In the genomic region with DNA sequence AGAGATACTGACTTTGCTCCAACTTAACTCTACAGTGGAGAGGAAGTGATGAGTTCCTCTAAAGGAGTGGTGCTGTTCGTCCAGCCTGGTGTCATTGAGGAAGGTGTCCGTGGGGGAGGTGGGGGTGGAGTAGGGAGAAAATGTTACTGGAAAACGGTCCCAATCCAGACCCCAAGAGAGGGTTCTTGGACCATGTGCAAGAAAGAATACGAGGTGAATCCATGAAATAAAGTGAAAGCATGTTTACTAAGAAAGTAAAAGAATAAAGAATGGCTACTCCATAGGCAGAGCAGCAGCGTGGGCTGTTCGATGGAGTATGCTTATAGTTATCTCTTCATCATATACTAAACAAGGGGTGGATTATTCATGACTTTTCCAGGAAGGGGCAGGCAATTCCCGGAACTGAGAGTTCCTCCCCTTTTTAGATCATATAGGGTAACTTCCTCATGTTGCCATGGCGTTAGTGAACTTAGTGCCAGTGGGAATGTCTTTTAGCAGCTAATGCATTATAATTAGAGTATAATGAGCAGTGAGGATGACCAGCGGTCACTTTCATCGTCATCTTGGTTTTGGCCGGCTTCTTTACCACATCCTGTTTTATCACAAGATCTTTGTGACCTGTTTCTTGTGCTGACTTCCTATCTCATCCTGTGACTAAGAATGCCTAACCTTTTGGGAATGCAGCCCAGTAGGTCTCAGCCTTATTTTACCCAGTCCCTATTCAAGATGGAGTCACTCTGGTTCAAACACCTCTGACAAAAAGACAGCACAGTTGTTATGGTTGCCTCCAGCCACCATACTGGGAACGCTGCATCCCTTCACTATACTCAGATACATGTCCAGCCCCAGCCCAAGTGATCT, we compare ENCODE assay signal across 8 cellular contexts. TPM values are rescaled to one million over a fixed set of nuclear protein-coding genes. Genes with fewer than 3 reads are reported as not detected.
A peak's percentile ranks its signal among the peaks of the same experiment; 100 is the strongest.
DNase-seq lines count a peak whose midpoint lies in the region; ATAC-seq and TF ChIP-seq lines count a peak whose summit lies in the region.

No MANE protein-coding gene starts in this region.

- H4K91ac ChIP-seq in H9 (ENCODE audit: insufficient read length, low read depth, low read length): no peak overlapping the region

- 39 to 66% methylated on average over 12 of the region's 12 CpGs for WGBS in sigmoid colon, 2 donors
- WGBS in H9 (ENCODE audit: extremely low coverage, insufficient read length, low lambda C conversion rate): no CpG with 5 or more reads among the region's 12 CpGs

- no peak overlapping the region for H2BK120ac ChIP-seq in H9 (ENCODE audit: low read depth, low read length, poor library complexity, severe bottlenecking)

- H3K4me1 Mint-ChIP-seq in activated CD8-positive, alpha-beta memory T cell treated with anti-CD3 and anti-CD28 coated beads, Interleukin-2, amount 10 ng/mL, durations not matched to agents 7 days and 5 days: peaks cover 26% of the 10 kb centered on the region
- H3K4me1 Mint-ChIP-seq in H9: peaks cover 10 to 16% of the 10 kb centered on the region in 2 experiments

- no peak overlapping the region for H3K56ac ChIP-seq in H9 (ENCODE audit: insufficient read length, low read depth, low read length)

- TF ChIP-seq EP300 in sigmoid colon (IDR thresholded peaks at IDR 0.05): no peak

- H3K9ac ChIP-seq in H9 (ENCODE audit: extremely low read depth, insufficient read length, low read length): no peak overlapping the region

- no peak for TF ChIP-seq POLR2A in sigmoid colon (IDR thresholded peaks at IDR 0.05)

- peaks cover 24% of the 10 kb centered on the region for H3K27me3 Mint-ChIP-seq in activated CD8-positive, alpha-beta memory T cell treated with anti-CD3 and anti-CD28 coated beads, Interleukin-2, amount 10 ng/mL, durations not matched to agents 7 days and 5 days
- H3K27me3 Mint-ChIP-seq in H9 (ENCODE audit: low read depth): peaks cover 80% of the 10 kb centered on the region

- H3K23me2 ChIP-seq in H9 (ENCODE audit: insufficient read length, low read depth, low read length, poor library complexity, severe bottlenecking): no peaks in the 10 kb centered on the region

- H4K8ac ChIP-seq in H9 (replicated peaks; ENCODE audit: insufficient read length, low read depth, low read length): no peak overlapping the region

- H3K4me1 ChIP-seq in sigmoid colon (peaks cover 0 to 3% (median 0%) of the 10 kb centered on the region in 4 donors), H9 (ENCODE audit: insufficient read depth, low read length) (peaks cover 5% of the 10 kb centered on the region; the same call in 1 of the 2 replicates)

- peak; percentile 84 for ATAC-seq in activated CD8-positive, alpha-beta memory T cell treated with anti-CD3 and anti-CD28 coated beads, Interleukin-2, amount 10 ng/mL, durations not matched to agents 7 days and 5 days
- ATAC-seq in left cardiac atrium: peak; percentile 19 to 75
- no peak for ATAC-seq in GM19328 (IDR thresholded peaks at IDR 0.05; ENCODE audit: unreplicated experiment)

- H3K9me3 ChIP-seq in MG63: no peaks in the 10 kb centered on the region
- H3K9me3 ChIP-seq in sigmoid colon: no peaks in the 10 kb centered on the region
- no peaks in the 10 kb centered on the region for H3K9me3 ChIP-seq in H9 (ENCODE audit: control insufficient read depth, low read depth, low read length)

- no peaks in the 10 kb centered on the region for H3K79me1 ChIP-seq in H9 (ENCODE audit: insufficient read depth, low read depth, low read length, poor library complexity, severe bottlenecking)

- H3K4me3 Mint-ChIP-seq in activated CD8-positive, alpha-beta memory T cell treated with anti-CD3 and anti-CD28 coated beads, Interleukin-2, amount 10 ng/mL, durations not matched to agents 7 days and 5 days: peak overlapping the region; percentile 51
- H3K4me3 Mint-ChIP-seq in H9: no peak overlapping the region

- no peak overlapping the region for H2BK12ac ChIP-seq in H9 (ENCODE audit: insufficient read length, low read depth, low read length)

- no peaks in the 10 kb centered on the region for H3K27me3 ChIP-seq in MG63
- no peaks in the 10 kb centered on the region for H3K27me3 ChIP-seq in sigmoid colon
- H3K27me3 ChIP-seq in H9 (ENCODE audit: insufficient read depth, low read length): peaks cover 2% of the 10 kb centered on the region; the same call in 1 of the 2 replicates

- H3K18ac ChIP-seq in H9 (ENCODE audit: insufficient read length, low read depth, low read length): no peak overlapping the region

- H3K9me3 Mint-ChIP-seq in activated CD8-positive, alpha-beta memory T cell treated with anti-CD3 and anti-CD28 coated beads, Interleukin-2, amount 10 ng/mL, durations not matched to agents 7 days and 5 days (ENCODE audit: low read depth): no peaks in the 10 kb centered on the region
- H3K9me3 Mint-ChIP-seq in H9: no peaks in the 10 kb centered on the region

- H3K14ac ChIP-seq in H9 (ENCODE audit: insufficient read depth, low read length): no peak overlapping the region

- intact Hi-C loops in left cardiac atrium (cut with DNase I): no loop called here
- intact Hi-C loops in sigmoid colon (cut with DNase I): no loop called here

- H4K5ac ChIP-seq in H9 (ENCODE audit: insufficient read length, low read depth, low read length): no peak overlapping the region

- H2AFZ ChIP-seq in H9 (ENCODE audit: low read length): no peak overlapping the region

- H3K4me3 ChIP-seq in MG63 (no peak overlapping the region), sigmoid colon (no peak overlapping the region)

- TF ChIP-seq CTCF in sigmoid colon (IDR thresholded peaks at IDR 0.05): no peak
- TF ChIP-seq CTCF in H9 (conservative IDR thresholded peaks at IDR 0.05): no peak

- H4K20me1 ChIP-seq in H9 (ENCODE audit: control insufficient read depth, insufficient read depth, insufficient read length): no peaks in the 10 kb centered on the region

- H3K27ac Mint-ChIP-seq in activated CD8-positive, alpha-beta memory T cell treated with anti-CD3 and anti-CD28 coated beads, Interleukin-2, amount 10 ng/mL, durations not matched to agents 7 days and 5 days: peak overlapping the region; percentile 77
- H3K27ac Mint-ChIP-seq in H9: no peak overlapping the region

- H2BK20ac ChIP-seq in H9 (ENCODE audit: low read depth, low read length, poor library complexity, severe bottlenecking): no peak overlapping the region

- H3K23ac ChIP-seq in H9 (ENCODE audit: insufficient read length, low read depth, low read length): no peak overlapping the region

- no peak overlapping the region for H3K4me2 ChIP-seq in H9 (ENCODE audit: insufficient read depth, insufficient read length, low read length)

- CTCF ChIA-PET in activated CD8-positive, alpha-beta memory T cell treated with anti-CD3 and anti-CD28 coated beads, Interleukin-2, amount 10 ng/mL, durations not matched to agents 7 days and 5 days (lab: Charles Lee): interaction anchor here (1.2 to 1.3 kb wide), 2 partner anchors 11 to 24 kb away, joined by 3 read pairs; no protein-coding TSS in a partner anchor

- no peak overlapping the region for H3K4ac ChIP-seq in H9 (ENCODE audit: low read depth, low read length)

- H3K36me3 ChIP-seq in MG63 (no peaks in the 10 kb centered on the region), sigmoid colon (no peaks in the 10 kb centered on the region)

- no peak overlapping the region for H2BK5ac ChIP-seq in H9 (ENCODE audit: insufficient read length, low read length)

- no peak overlapping the region for H2AK5ac ChIP-seq in H9 (ENCODE audit: insufficient read length, low read length)

- peak; percentile 9 for DNase-seq in MG63
- peak; percentile 80 for DNase-seq in activated CD8-positive, alpha-beta memory T cell treated with anti-CD3 and anti-CD28 coated beads, Interleukin-2, amount 10 ng/mL, durations not matched to agents 7 days and 5 days
- DNase-seq in left cardiac atrium: no peak
- peak in 2 of 3 experiments; percentile 35 to 64 for DNase-seq in stimulated activated CD4-positive, alpha-beta T cell treated with anti-CD3 and anti-CD28 coated beads, TNF-alpha, amount 100 ng/mL, for 4 hours (ENCODE audit: low read depth in 3 of 3)
- DNase-seq in sigmoid colon: no peak
- DNase-seq in H9: no peak
- DNase-seq in DMS153 (lab: John Stamatoyannopoulos, UW): no peak

- H2BK15ac ChIP-seq in H9 (ENCODE audit: low read depth, low read length): no peak overlapping the region

- H3T11ph ChIP-seq in H9 (ENCODE audit: low read length): no peak overlapping the region

- no peaks in the 10 kb centered on the region for H3K36me3 Mint-ChIP-seq in activated CD8-positive, alpha-beta memory T cell treated with anti-CD3 and anti-CD28 coated beads, Interleukin-2, amount 10 ng/mL, durations not matched to agents 7 days and 5 days
- no peaks in the 10 kb centered on the region for H3K36me3 Mint-ChIP-seq in H9 (ENCODE audit: insufficient read depth in 1 of 3, low read depth in 3 of 3)

- H3K79me2 ChIP-seq in H9 (ENCODE audit: insufficient read depth, low read length): no peaks in the 10 kb centered on the region

- H3K27ac ChIP-seq in sigmoid colon (peak overlapping the region in 2 of 4 donors; percentile 43 to 51), H9 (ENCODE audit: insufficient read length, low read depth, low read length) (no peak overlapping the region)

RNA-seq across cellular contexts. Expression of a gene that starts 38.6 kb away (rescaled TPM):
- total RNA-seq in MG63 (2014; rRNA removed; shearing (Covaris generic); ENCODE audit: low replicate concordance): 0.10 and 2.0 TPM in 2 replicates
- total RNA-seq in activated CD8-positive, alpha-beta memory T cell treated with anti-CD3 and anti-CD28 coated beads, Interleukin-2, amount 10 ng/mL, durations not matched to agents 7 days and 5 days: not detected
- total RNA-seq in left cardiac atrium (100 to 1,000 TPM; 107 to 132 TPM), sigmoid colon (10 to 100 TPM; 21.3 to 97.2 (median 40.3) TPM), H9 (2021) (not detected in 2 replicates)
- 10 to 100 TPM in 2 of 3 donors, 1 to 10 TPM in 1; 8.8 to 50.5 (median 35.3) TPM for polyA plus RNA-seq in sigmoid colon

Comparison
In these comparisons a context has a peak if more than half of its experiments do, and no peak if none do; other contexts are left out.
1. DNase-seq: peak in MG63 (single experiment), activated CD8-positive, alpha-beta memory T cell treated with anti-CD3 and anti-CD28 coated beads, Interleukin-2, amount 10 ng/mL, durations not matched to agents 7 days and 5 days (single experiment) and stimulated activated CD4-positive, alpha-beta T cell treated with anti-CD3 and anti-CD28 coated beads, TNF-alpha, amount 100 ng/mL, for 4 hours (2 of 3); none in left cardiac atrium (single experiment), sigmoid colon (single experiment), H9 (single experiment) and DMS153 (single experiment).